8 cellular contexts compared by ENCODE assay signal in the genomic region with DNA sequence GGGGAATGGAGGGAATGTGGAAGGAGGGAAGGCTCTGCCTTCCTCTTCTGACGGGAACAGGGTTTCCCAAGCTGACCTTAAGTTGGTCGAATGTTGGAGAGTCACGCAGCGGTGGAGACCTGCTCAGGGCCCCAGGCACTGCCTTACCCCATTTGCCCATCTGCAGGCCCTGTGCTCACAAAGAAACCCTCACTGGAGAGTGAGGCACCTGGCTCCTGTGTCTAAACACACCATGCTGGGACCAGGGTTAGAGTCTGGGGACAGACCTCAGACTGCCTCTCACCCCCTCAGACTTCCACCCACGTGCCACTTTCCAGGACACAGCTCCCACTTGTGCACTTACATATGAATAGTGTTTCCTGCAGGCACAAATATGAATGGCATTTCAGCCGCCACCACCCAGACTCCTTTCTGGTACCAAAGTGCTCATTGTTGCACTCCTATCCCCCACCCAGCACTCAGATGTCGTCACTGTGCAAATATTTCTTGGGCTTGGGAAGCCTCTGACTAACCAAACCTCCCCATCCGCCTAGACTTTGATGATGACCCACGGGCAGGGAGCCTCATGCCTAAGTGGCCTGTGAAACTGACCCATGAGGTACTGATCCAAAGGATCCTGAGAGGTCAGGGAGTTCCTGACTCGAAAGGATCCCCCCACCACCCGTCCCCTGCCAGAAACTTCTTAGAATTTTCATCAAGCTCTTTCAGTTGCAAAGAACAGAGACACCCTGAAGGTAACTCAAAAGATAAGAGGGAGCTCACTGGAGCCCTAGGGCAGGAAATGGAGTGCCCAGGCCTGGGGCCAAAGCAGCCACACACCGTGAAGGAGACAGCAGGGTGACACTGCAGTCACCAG.
DNase-seq lines count a peak whose midpoint lies in the region; ATAC-seq and TF ChIP-seq lines count a peak whose summit lies in the region.

No MANE protein-coding gene starts in this region.

- H3K4me1 ChIP-seq in left ventricle myocardium inferior: peaks cover 84% of the 10 kb centered on the region

- H3K27ac Mint-ChIP-seq in endothelial cell (ENCODE audit: unreplicated experiment): no peak overlapping the region
- no peak overlapping the region for H3K27ac Mint-ChIP-seq in T-helper 2 cell treated with Interferon-gamma antibody and Interleukin-4, amounts not matched to agents 5 μg/mL and 100 μg/mL, for 36 hours

- no peaks in the 10 kb centered on the region for H3K9me3 ChIP-seq in left ventricle myocardium inferior (replicated peaks)

- H3K9me3 Mint-ChIP-seq in endothelial cell (ENCODE audit: unreplicated experiment): no peaks in the 10 kb centered on the region
- H3K9me3 Mint-ChIP-seq in T-helper 2 cell treated with Interferon-gamma antibody and Interleukin-4, amounts not matched to agents 5 μg/mL and 100 μg/mL, for 36 hours: no peaks in the 10 kb centered on the region

- peaks cover 12% of the 10 kb centered on the region for H3K27me3 Mint-ChIP-seq in endothelial cell (ENCODE audit: unreplicated experiment)
- H3K27me3 Mint-ChIP-seq in T-helper 2 cell treated with Interferon-gamma antibody and Interleukin-4, amounts not matched to agents 5 μg/mL and 100 μg/mL, for 36 hours (ENCODE audit: low read depth): no peaks in the 10 kb centered on the region

- H3K4me3 ChIP-seq in left ventricle myocardium inferior: no peak overlapping the region
- no peak overlapping the region for H3K4me3 ChIP-seq in skin epidermis

- peaks cover 36% of the 10 kb centered on the region for H3K4me1 Mint-ChIP-seq in endothelial cell (ENCODE audit: unreplicated experiment)
- no peaks in the 10 kb centered on the region for H3K4me1 Mint-ChIP-seq in T-helper 2 cell treated with Interferon-gamma antibody and Interleukin-4, amounts not matched to agents 5 μg/mL and 100 μg/mL, for 36 hours (ENCODE audit: low read depth)

- no peak overlapping the region for H3K4me3 Mint-ChIP-seq in endothelial cell (ENCODE audit: unreplicated experiment)
- H3K4me3 Mint-ChIP-seq in T-helper 2 cell treated with Interferon-gamma antibody and Interleukin-4, amounts not matched to agents 5 μg/mL and 100 μg/mL, for 36 hours: no peak overlapping the region

- no peak for TF ChIP-seq CTCF in left ventricle myocardium inferior (IDR thresholded peaks at IDR 0.05; ENCODE audit: borderline replicate concordance)
- no peak for TF ChIP-seq CTCF in endothelial cell (IDR thresholded peaks at IDR 0.05; ENCODE audit: unreplicated experiment)

- H3K36me3 Mint-ChIP-seq in endothelial cell (ENCODE audit: low read depth, unreplicated experiment): no peaks in the 10 kb centered on the region
- H3K36me3 Mint-ChIP-seq in T-helper 2 cell treated with Interferon-gamma antibody and Interleukin-4, amounts not matched to agents 5 μg/mL and 100 μg/mL, for 36 hours (ENCODE audit: low read depth): peaks cover 10% of the 10 kb centered on the region

- DNase-seq in GM03348 (ENCODE audit: low spot score) (peak; percentile 94), left ventricle myocardium inferior (no peak), endothelial cell (ENCODE audit: low spot score) (no peak), pons (ENCODE audit: low spot score) (no peak), hippocampal formation (lab: John Stamatoyannopoulos, UW) (no peak)
- no peak for DNase-seq in T-helper 2 cell treated with Interferon-gamma antibody and Interleukin-4, amounts not matched to agents 5 μg/mL and 100 μg/mL, for 36 hours (ENCODE audit: low spot score)

- H3K36me3 ChIP-seq in left ventricle myocardium inferior: no peaks in the 10 kb centered on the region

- ATAC-seq in SK-N-SH treated with all-trans-retinoic acid at 6 μM for 48 hours: peak; percentile 75

- peak overlapping the region; percentile 93 for H3K27ac ChIP-seq in left ventricle myocardium inferior (replicated peaks)
- peak overlapping the region in 16 of 21 experiments; percentile 2 to 91 (median 63) for H3K27ac ChIP-seq in skin epidermis

- intact Hi-C loops in left ventricle myocardium inferior (cut with micrococcal nuclease): no loop called here

- H3K27me3 ChIP-seq in left ventricle myocardium inferior (ENCODE audit: low read depth): no peaks in the 10 kb centered on the region

TF ChIP-seq in SK-N-SH treated with all-trans-retinoic acid at 6 μM for 48 hours, 23 proteins besides CTCF, POLR2A, EP300 and RAD21:
- TF ChIP-seq ISL1 (CRISPR knock-in tag; IDR thresholded peaks at IDR 0.05) (peak; percentile 62), GLIS3 (CRISPR knock-in tag; IDR thresholded peaks at IDR 0.05) (peak; percentile 46; the same call in 1 of the 2 replicates), TCF4 (CRISPR knock-in tag; IDR thresholded peaks at IDR 0.05; ENCODE audit: borderline replicate concordance) (no peak), ZFP3 (CRISPR knock-in tag; IDR thresholded peaks at IDR 0.05) (peak; percentile 100), RARB (CRISPR knock-in tag; IDR thresholded peaks at IDR 0.05) (no peak), CSDC2 (CRISPR knock-in tag; IDR thresholded peaks at IDR 0.05) (peak; percentile 80), OSR1 (CRISPR knock-in tag; IDR thresholded peaks at IDR 0.05) (peak; percentile 62; the same call in 1 of the 2 replicates), ESRRG (CRISPR knock-in tag; IDR thresholded peaks at IDR 0.05) (no peak; the same call in 1 of the 2 replicates), SNAI2 (CRISPR knock-in tag; IDR thresholded peaks at IDR 0.05) (peak; percentile 61)
- TF ChIP-seq, protein P1, sequence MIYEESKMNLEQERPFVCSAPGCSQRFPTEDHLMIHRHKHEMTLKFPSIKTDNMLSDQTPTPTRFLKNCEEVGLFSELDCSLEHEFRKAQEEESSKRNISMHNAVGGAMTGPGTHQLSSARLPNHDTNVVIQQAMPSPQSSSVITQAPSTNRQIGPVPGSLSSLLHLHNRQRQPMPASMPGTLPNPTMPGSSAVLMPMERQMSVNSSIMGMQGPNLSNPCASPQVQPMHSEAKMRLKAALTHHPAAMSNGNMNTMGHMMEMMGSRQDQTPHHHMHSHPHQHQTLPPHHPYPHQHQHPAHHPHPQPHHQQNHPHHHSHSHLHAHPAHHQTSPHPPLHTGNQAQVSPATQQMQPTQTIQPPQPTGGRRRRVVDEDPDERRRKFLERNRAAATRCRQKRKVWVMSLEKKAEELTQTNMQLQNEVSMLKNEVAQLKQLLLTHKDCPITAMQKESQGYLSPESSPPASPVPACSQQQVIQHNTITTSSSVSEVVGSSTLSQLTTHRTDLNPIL (CRISPR knock-in tag; IDR thresholded peaks at IDR 0.05; ENCODE audit: low read depth): peak; percentile 85
- TF ChIP-seq, protein P2, sequence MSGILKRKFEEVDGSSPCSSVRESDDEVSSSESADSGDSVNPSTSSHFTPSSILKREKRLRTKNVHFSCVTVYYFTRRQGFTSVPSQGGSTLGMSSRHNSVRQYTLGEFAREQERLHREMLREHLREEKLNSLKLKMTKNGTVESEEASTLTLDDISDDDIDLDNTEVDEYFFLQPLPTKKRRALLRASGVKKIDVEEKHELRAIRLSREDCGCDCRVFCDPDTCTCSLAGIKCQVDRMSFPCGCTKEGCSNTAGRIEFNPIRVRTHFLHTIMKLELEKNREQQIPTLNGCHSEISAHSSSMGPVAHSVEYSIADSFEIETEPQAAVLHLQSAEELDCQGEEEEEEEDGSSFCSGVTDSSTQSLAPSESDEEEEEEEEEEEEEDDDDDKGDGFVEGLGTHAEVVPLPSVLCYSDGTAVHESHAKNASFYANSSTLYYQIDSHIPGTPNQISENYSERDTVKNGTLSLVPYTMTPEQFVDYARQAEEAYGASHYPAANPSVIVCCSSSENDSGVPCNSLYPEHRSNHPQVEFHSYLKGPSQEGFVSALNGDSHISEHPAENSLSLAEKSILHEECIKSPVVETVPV (CRISPR knock-in tag; IDR thresholded peaks at IDR 0.05): 0 out of 2 replicates have a peak, but pooled peaks have one; percentile 34
- TF ChIP-seq, protein P3, sequence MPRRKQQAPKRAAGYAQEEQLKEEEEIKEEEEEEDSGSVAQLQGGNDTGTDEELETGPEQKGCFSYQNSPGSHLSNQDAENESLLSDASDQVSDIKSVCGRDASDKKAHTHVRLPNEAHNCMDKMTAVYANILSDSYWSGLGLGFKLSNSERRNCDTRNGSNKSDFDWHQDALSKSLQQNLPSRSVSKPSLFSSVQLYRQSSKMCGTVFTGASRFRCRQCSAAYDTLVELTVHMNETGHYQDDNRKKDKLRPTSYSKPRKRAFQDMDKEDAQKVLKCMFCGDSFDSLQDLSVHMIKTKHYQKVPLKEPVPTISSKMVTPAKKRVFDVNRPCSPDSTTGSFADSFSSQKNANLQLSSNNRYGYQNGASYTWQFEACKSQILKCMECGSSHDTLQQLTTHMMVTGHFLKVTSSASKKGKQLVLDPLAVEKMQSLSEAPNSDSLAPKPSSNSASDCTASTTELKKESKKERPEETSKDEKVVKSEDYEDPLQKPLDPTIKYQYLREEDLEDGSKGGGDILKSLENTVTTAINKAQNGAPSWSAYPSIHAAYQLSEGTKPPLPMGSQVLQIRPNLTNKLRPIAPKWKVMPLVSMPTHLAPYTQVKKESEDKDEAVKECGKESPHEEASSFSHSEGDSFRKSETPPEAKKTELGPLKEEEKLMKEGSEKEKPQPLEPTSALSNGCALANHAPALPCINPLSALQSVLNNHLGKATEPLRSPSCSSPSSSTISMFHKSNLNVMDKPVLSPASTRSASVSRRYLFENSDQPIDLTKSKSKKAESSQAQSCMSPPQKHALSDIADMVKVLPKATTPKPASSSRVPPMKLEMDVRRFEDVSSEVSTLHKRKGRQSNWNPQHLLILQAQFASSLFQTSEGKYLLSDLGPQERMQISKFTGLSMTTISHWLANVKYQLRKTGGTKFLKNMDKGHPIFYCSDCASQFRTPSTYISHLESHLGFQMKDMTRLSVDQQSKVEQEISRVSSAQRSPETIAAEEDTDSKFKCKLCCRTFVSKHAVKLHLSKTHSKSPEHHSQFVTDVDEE (CRISPR knock-in tag; IDR thresholded peaks at IDR 0.05): peak; percentile 34; the same call in 1 of the 2 replicates
